Comparison of ENCODE assay signal across 8 cellular contexts in the genomic region with DNA sequence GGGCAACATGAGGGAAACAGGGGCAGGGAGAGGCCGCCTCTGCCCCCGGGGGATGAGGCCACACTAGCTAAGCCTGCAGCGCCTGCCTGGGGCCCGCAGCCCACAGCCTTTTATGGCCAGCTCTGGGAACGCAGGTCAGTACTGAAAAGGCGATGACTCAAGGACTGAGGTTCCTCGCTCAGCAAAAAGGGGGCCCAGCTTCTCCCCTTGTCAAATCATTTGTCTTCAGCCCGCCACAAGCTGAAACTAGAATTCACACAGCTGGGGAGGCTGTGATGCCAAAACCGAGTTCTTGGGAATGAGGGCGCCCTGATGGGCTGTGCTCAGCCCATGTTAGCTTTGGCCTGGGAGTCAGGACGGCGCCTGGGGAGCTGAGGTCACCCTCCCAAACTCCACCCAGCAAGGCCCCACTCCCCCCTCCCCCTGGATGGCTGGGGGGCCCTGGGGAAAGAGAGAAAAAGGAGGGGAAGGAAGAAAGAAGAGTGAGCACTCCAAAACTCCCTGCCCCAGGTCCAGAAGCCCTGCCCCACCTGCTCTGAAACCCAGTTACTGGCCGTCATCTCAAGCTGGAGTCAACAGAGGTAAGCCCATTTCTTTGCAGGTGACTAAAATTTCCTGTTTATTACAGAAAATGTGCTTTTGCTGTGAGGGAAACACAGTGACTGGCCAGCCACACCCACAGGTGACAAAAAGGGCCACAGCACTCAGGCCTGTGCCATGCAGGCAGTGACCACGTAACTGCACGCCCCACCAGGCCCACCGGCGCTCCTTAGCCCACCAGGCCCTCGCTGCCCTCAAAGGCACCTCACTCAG.
DNase-seq lines count a peak whose midpoint lies in the region; ATAC-seq and TF ChIP-seq lines count a peak whose summit lies in the region.

No MANE protein-coding gene starts in this region.

- H3K4me3 ChIP-seq in GM12875 (ENCODE audit: low read depth, low read length) (peak overlapping the region; percentile 50), foreskin fibroblast (ENCODE audit: low read depth in 1 of 2, low read length in 2 of 2) (no peak overlapping the region)

- peak; percentile 40 for DNase-seq in activated T-cell treated with anti-CD3 and anti-CD28 coated beads, Interleukin-2, amount 50 U/mL, for 1 hour
- peak; percentile 95 to 98 for DNase-seq in foreskin fibroblast
- DNase-seq in retina = peak; percentile 50
- no peak for DNase-seq in RKO (ENCODE audit: low spot score)
- DNase-seq in NK-92 treated with Interleukin-12 subunit alpha and Interleukin-12 subunit beta, amount 100 ng/mL, for 24 hours (lab: John Stamatoyannopoulos, UW) = no peak
- no peak for DNase-seq in KG1 (lab: John Stamatoyannopoulos, UW)

- TF ChIP-seq CTCF in GM12875 (IDR thresholded peaks at IDR 0.05; ENCODE audit: borderline replicate concordance, insufficient read depth, low read depth, low read length) (no peak), foreskin fibroblast (IDR thresholded peaks at IDR 0.05; ENCODE audit: low read depth, low read length) (no peak)

- peak; percentile 23 for ATAC-seq in HG03108 (IDR thresholded peaks at IDR 0.05; ENCODE audit: unreplicated experiment)

Comparison
In these comparisons a context has a peak if more than half of its experiments do, and no peak if none do; other contexts are left out.
1. DNase-seq: peak in activated T-cell treated with anti-CD3 and anti-CD28 coated beads, Interleukin-2, amount 50 U/mL, for 1 hour (single experiment), foreskin fibroblast (2 of 2) and retina (single experiment); none in RKO (single experiment), NK-92 treated with Interleukin-12 subunit alpha and Interleukin-12 subunit beta, amount 100 ng/mL, for 24 hours (single experiment) and KG1 (single experiment).